Comparison of ENCODE assay signal across 9 cellular contexts in the genomic region with DNA sequence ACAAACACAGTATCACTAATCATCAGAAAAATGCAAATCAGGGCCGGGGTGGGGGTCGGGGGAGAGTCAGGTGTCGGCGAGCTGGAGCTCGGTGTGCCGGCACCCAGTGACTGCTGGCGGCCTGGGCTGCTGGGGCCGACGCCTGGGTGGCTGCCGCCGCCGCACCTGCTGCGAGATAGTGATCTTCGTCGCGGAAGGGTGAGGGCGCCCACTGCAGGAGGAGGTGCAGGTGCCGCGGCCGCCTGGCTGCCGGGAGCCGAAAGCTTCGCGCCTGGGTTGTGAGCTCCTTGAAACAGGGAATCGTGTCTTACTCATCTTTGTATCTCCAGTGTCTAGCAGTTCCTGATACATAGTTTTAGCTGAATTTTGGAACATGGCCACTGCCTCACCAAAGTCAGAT.
DNase-seq lines count a peak whose midpoint lies in the region; ATAC-seq and TF ChIP-seq lines count a peak whose summit lies in the region.
"Had no signal": no experiment of that assay in that cellular context is flagged by ENCODE, and none has a peak within 500 bp of the region (broad histone marks: within the 10 kb centered on the region; RNA-seq: fewer than 3 reads in every experiment).

No MANE protein-coding gene starts in this region.

- no peaks in the 10 kb centered on the region for H3K9me3 Mint-ChIP-seq in natural killer cell
- H3K9me3 Mint-ChIP-seq: dendritic cell treated with granulocyte-macrophage colony-stimulating factor and Interleukin-4, amounts not matched to agents 40 ng/mL and 50 ng/mL, for 4 days had no signal

- in situ Hi-C loops in Panc1 (cut with HindIII; ENCODE audit: low pct_unique_long_range_greater_than_20kb, low sequenced_read_pairs), result no loop called here
- in situ Hi-C loops in brain microvascular endothelial cell (cut with HindIII; ENCODE audit: low pct_ligation_motif_present, low sequenced_read_pairs), result no loop called here

- BruUV-seq in Panc1 (replicated peaks; lab: Mats Ljungman, UMichigan), result no TSS peak

- TF ChIP-seq CTCF in BE2C (IDR thresholded peaks at IDR 0.05; ENCODE audit: low read depth, low read length) (peak; percentile 48), Panc1 (IDR thresholded peaks at IDR 0.05) (peak; percentile 47), brain microvascular endothelial cell (IDR thresholded peaks at IDR 0.05; ENCODE audit: low read depth, low read length, missing control alignments) (peak; percentile 38), natural killer cell (IDR thresholded peaks at IDR 0.05) (no peak)

- ATAC-seq in GM19025 (IDR thresholded peaks at IDR 0.05; ENCODE audit: low read depth, unreplicated experiment) (peak; percentile 97), HG03064 (IDR thresholded peaks at IDR 0.05; ENCODE audit: low read depth, unreplicated experiment) (peak; percentile 88), Panc1 (peak; percentile 65; the same call in 1 of the 2 replicates), natural killer cell (peak; percentile 42 to 58 (median 44))

- H3K27ac ChIP-seq in Panc1 (ENCODE audit: low read length) (no peak overlapping the region), brain microvascular endothelial cell (no peak overlapping the region)

- peaks cover 3% of the 10 kb centered on the region; the same call in 1 of the 2 replicates for H3K4me1 ChIP-seq in BE2C
- no peaks in the 10 kb centered on the region for H3K4me1 ChIP-seq in Panc1 (ENCODE audit: control insufficient read depth, insufficient read depth, low read length)

- DNase-seq in BE2C, result peak; percentile 61
- no peak for DNase-seq in Panc1 (ENCODE audit: low read depth, low spot score)
- peak; percentile 2 for DNase-seq in brain microvascular endothelial cell
- DNase-seq in natural killer cell, result no peak
- no peak for DNase-seq in dermis blood vessel endothelial cell
- no peak for DNase-seq in midbrain (lab: John Stamatoyannopoulos, UW)

- no peaks in the 10 kb centered on the region for H3K36me3 Mint-ChIP-seq in natural killer cell

- H3K4me3 Mint-ChIP-seq in natural killer cell, result no peak overlapping the region
- H3K4me3 Mint-ChIP-seq: dendritic cell treated with granulocyte-macrophage colony-stimulating factor and Interleukin-4, amounts not matched to agents 40 ng/mL and 50 ng/mL, for 4 days had no signal

- H3K27me3 ChIP-seq in BE2C (no peaks in the 10 kb centered on the region), Panc1 (ENCODE audit: control insufficient read depth, insufficient read depth, low read length) (peaks cover 18% of the 10 kb centered on the region), brain microvascular endothelial cell (replicated peaks) (no peaks in the 10 kb centered on the region)

- H3K9me3 ChIP-seq in BE2C (no peaks in the 10 kb centered on the region), Panc1 (ENCODE audit: control insufficient read depth, insufficient read depth, low read depth, low read length) (no peaks in the 10 kb centered on the region)

- peaks cover 12 to 22% of the 10 kb centered on the region in 2 donors for H3K27me3 Mint-ChIP-seq in natural killer cell (ENCODE audit: low read depth in 2 of 2)

- H3K27ac Mint-ChIP-seq in natural killer cell, result no peak overlapping the region
- H3K27ac Mint-ChIP-seq: dendritic cell treated with granulocyte-macrophage colony-stimulating factor and Interleukin-4, amounts not matched to agents 40 ng/mL and 50 ng/mL, for 4 days had no signal

- H3K4me3 ChIP-seq in BE2C (ENCODE audit: low read depth, low read length), result peak overlapping the region; percentile 15
- no peak overlapping the region for H3K4me3 ChIP-seq in Panc1 (ENCODE audit: low read depth in 2 of 2, low read length in 2 of 2)
- H3K4me3 ChIP-seq in brain microvascular endothelial cell (ENCODE audit: low read depth, low read length), result no peak overlapping the region

- CTCF ChIA-PET in Panc1 (lab: Charles Lee), result interaction anchor here (0.7 kb wide), 1 partner anchor 542 kb away, joined by 3 read pairs; no protein-coding TSS in a partner anchor

- H3K36me3 ChIP-seq in BE2C (no peaks in the 10 kb centered on the region), Panc1 (ENCODE audit: control insufficient read depth, insufficient read depth, low read length) (no peaks in the 10 kb centered on the region), brain microvascular endothelial cell (replicated peaks) (no peaks in the 10 kb centered on the region)

- intact Hi-C loops in Panc1 (cut with micrococcal nuclease; ENCODE audit: unreplicated experiment), result no loop called here
- intact Hi-C loops in natural killer cell (cut with micrococcal nuclease), result no loop called here

- peaks cover 0 to 5% of the 10 kb centered on the region in 2 donors for H3K4me1 Mint-ChIP-seq in natural killer cell

- POLR2A ChIA-PET in Panc1 (lab: Charles Lee), result no interaction called here

Comparison
In these comparisons a context has a peak if more than half of its experiments do, and no peak if none do; other contexts are left out.
1. DNase-seq: peak in BE2C (single experiment) and brain microvascular endothelial cell (single experiment); none in Panc1 (single experiment), natural killer cell (single experiment), dermis blood vessel endothelial cell (single experiment) and midbrain (single experiment).
2. ATAC-seq: peak in every context shown above with its lines; median percentile 97 in GM19025; 88 in HG03064; 65 in Panc1; 44 in natural killer cell.